25 cellular contexts compared by ENCODE assay signal in the genomic region with DNA sequence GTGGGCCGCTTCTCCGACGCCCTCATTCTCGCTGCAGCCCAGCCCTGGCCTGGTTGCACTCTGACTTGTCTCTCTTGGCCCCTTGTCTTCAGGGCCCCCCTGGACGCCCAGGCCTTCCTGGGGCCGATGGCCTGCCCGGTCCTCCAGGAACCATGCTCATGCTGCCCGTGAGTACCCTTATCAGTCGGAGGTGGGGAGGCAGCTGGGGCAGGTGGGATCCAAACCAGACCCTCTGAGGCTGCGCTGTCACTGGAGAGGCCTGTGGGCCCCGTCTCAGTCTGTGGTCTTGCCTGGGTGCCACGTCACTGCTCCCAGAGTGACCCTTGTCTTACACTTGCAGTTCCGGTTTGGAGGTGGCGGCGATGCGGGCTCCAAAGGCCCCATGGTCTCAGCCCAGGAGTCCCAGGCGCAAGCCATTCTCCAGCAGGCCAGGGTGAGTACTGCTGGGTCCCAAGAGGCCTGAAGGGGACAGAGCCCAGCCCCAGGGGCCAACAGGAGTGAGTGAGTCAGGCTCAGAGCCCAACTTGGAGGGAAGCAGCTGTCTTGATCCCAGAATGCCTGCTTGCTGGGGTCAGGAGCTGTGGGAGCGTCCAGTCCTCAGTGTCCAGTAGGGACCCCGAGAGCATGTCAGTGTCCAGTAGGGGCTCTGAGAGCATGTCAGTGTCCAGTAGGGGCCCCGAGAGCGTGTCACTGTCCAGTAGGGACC.
DNase-seq lines count a peak whose midpoint lies in the region; ATAC-seq and TF ChIP-seq lines count a peak whose summit lies in the region.
"Had no signal": no experiment of that assay in that cellular context is flagged by ENCODE, and none has a peak within 500 bp of the region (broad histone marks: within the 10 kb centered on the region; RNA-seq: fewer than 3 reads in every experiment).

No MANE protein-coding gene starts in this region.

- intact Hi-C loops in sigmoid colon (cut with DNase I): no loop called here

- H3K9me2 ChIP-seq in GM23248 (ENCODE audit: insufficient read depth): no peaks in the 10 kb centered on the region
- H3K9me2 ChIP-seq: SK-N-SH had no signal

- H3K4me3 Mint-ChIP-seq in chondrocyte (ENCODE audit: unreplicated experiment) (no peak overlapping the region), neural crest cell (no peak overlapping the region)
- H3K4me3 Mint-ChIP-seq: CD14-positive monocyte; CD8-positive, alpha-beta memory T cell had no signal

- H3K36me3 Mint-ChIP-seq in chondrocyte (ENCODE audit: low read depth) (peaks cover 48% of the 10 kb centered on the region), neural crest cell (ENCODE audit: low read depth) (peaks cover 9% of the 10 kb centered on the region)
- H3K36me3 Mint-ChIP-seq: CD14-positive monocyte; CD8-positive, alpha-beta memory T cell; IgD-negative memory B cell had no signal

- no peak overlapping the region for H3K4me3 ChIP-seq in GM23248
- no peak overlapping the region for H3K4me3 ChIP-seq in smooth muscle cell
- H3K4me3 ChIP-seq in sigmoid colon: no peak overlapping the region
- H3K4me3 ChIP-seq: A549, GM12878 had no signal

- TF ChIP-seq EP300 in sigmoid colon (IDR thresholded peaks at IDR 0.05): no peak

- H3K36me3 ChIP-seq in GM23248 (ENCODE audit: low read depth) (peaks cover 75% of the 10 kb centered on the region), smooth muscle cell (ENCODE audit: low read depth) (peaks cover 35% of the 10 kb centered on the region), sigmoid colon (peaks cover 38 to 92% (median 66%) of the 10 kb centered on the region in 4 donors)

- H3K9me3 Mint-ChIP-seq in chondrocyte (ENCODE audit: low read depth) (no peaks in the 10 kb centered on the region), neural crest cell (no peaks in the 10 kb centered on the region)
- H3K9me3 Mint-ChIP-seq: CD8-positive, alpha-beta memory T cell; IgD-negative memory B cell had no signal

- WGBS in GM23248 (ENCODE audit: low coverage in 1 of 2, low lambda C conversion rate in 2 of 2, missing lambda C conversion rate in 2 of 2), 2 experiments: 93 to 96% methylated on average over 18 to 21 of the region's 21 CpGs
- 92% methylated on average over 21 of the region's 21 CpGs for WGBS in smooth muscle cell (ENCODE audit: low lambda C conversion rate)
- WGBS in sigmoid colon, 2 donors: 90 to 92% methylated on average over 21 of the region's 21 CpGs

- DNase-seq in GM23248: no peak
- no peak for DNase-seq in chondrocyte (ENCODE audit: low spot score)
- DNase-seq in neural crest cell (ENCODE audit: low read depth, low spot score): no peak
- no peak for DNase-seq in smooth muscle cell (lab: John Stamatoyannopoulos, UW; ENCODE audit: unreplicated experiment)
- DNase-seq in sigmoid colon: no peak
- no peak for DNase-seq in GM13976 (ENCODE audit: low spot score)
- DNase-seq: CD8-positive, alpha-beta memory T cell; DMS 273 treated with DMSO at 0.1 percent for 48 hours; DMS79; EL; GDM1; H7; NCI-H1048; NCI-H1436; NCI-H187; NCI-H446; NCI-H524 treated with DMSO at 0.1 percent for 48 hours; NCI-H774; SK-N-SH; SW 1271 had no signal

- H2AFZ ChIP-seq in GM23248 (no peak overlapping the region), smooth muscle cell (ENCODE audit: low read depth) (no peak overlapping the region)

- H3K27ac Mint-ChIP-seq in chondrocyte (ENCODE audit: unreplicated experiment): peak overlapping the region; percentile 22
- H3K27ac Mint-ChIP-seq in neural crest cell (ENCODE audit: unreplicated experiment): peak overlapping the region; percentile 57
- H3K27ac Mint-ChIP-seq: CD14-positive monocyte; CD8-positive, alpha-beta memory T cell; IgD-negative memory B cell had no signal

- no peaks in the 10 kb centered on the region for H3K27me3 ChIP-seq in GM23248 (replicated peaks; ENCODE audit: insufficient read depth)
- no peaks in the 10 kb centered on the region for H3K27me3 ChIP-seq in smooth muscle cell (ENCODE audit: low read depth)
- H3K27me3 ChIP-seq in sigmoid colon: no peaks in the 10 kb centered on the region

- H3K79me2 ChIP-seq in GM23248 (ENCODE audit: insufficient read depth): peaks cover 53% of the 10 kb centered on the region
- peaks cover 50% of the 10 kb centered on the region for H3K79me2 ChIP-seq in smooth muscle cell (ENCODE audit: low read depth)

- TF ChIP-seq CTCF in chondrocyte (IDR thresholded peaks at IDR 0.05): no peak
- no peak for TF ChIP-seq CTCF in neural crest cell (conservative IDR thresholded peaks at IDR 0.05)
- TF ChIP-seq CTCF in smooth muscle cell (IDR thresholded peaks at IDR 0.05; ENCODE audit: borderline replicate concordance, insufficient read depth, poor library complexity, severe bottlenecking): no peak
- TF ChIP-seq CTCF in sigmoid colon (IDR thresholded peaks at IDR 0.05): no peak
- TF ChIP-seq CTCF in GM13976 (IDR thresholded peaks at IDR 0.05; ENCODE audit: borderline replicate concordance, control extremely low read depth, extremely low read depth, insufficient read depth, missing control alignments): no peak

- H3K4me1 Mint-ChIP-seq in chondrocyte (ENCODE audit: low read depth) (no peaks in the 10 kb centered on the region), neural crest cell (peaks cover 5% of the 10 kb centered on the region)
- H3K4me1 Mint-ChIP-seq: CD14-positive monocyte; CD8-positive, alpha-beta memory T cell; IgD-negative memory B cell had no signal

- H3K4me2 ChIP-seq in GM23248 (ENCODE audit: unreplicated experiment) (no peak overlapping the region), smooth muscle cell (no peak overlapping the region)
- H3K4me2 ChIP-seq: A549, SK-N-SH had no signal

- no peak for TF ChIP-seq POLR2A in sigmoid colon (IDR thresholded peaks at IDR 0.05)

- H3F3A ChIP-seq in GM23248 (ENCODE audit: insufficient read depth) (peaks cover 90% of the 10 kb centered on the region), smooth muscle cell (ENCODE audit: low read depth) (peaks cover 98% of the 10 kb centered on the region)

- in situ Hi-C loops in GM23248 (cut with MboI) (no loop called here), GM13976 (cut with MboI; ENCODE audit: low sequenced_read_pairs, unreplicated experiment) (no loop called here)

- no peaks in the 10 kb centered on the region for H3K27me3 Mint-ChIP-seq in chondrocyte (ENCODE audit: low read depth)
- H3K27me3 Mint-ChIP-seq in neural crest cell (ENCODE audit: low read depth): no peaks in the 10 kb centered on the region
- H3K27me3 Mint-ChIP-seq: IgD-negative memory B cell had no signal

- H3K9me3 ChIP-seq in GM23248 (ENCODE audit: low read depth) (no peaks in the 10 kb centered on the region), smooth muscle cell (replicated peaks; ENCODE audit: low read depth) (no peaks in the 10 kb centered on the region), sigmoid colon (no peaks in the 10 kb centered on the region)
- H3K9me3 ChIP-seq: A549, SK-N-SH had no signal

- H3K27ac ChIP-seq in GM23248: 0 out of 2 replicates have a peak overlapping the region, but pooled peaks have one; percentile 15
- peak overlapping the region; percentile 74 for H3K27ac ChIP-seq in smooth muscle cell (ENCODE audit: low read depth)
- no peak overlapping the region for H3K27ac ChIP-seq in sigmoid colon
- H3K27ac ChIP-seq: A549 had no signal

- H3K9ac ChIP-seq in GM23248: no peak overlapping the region
- H3K9ac ChIP-seq in smooth muscle cell (ENCODE audit: low read depth): no peak overlapping the region
- H3K9ac ChIP-seq: SK-N-SH had no signal

- no peaks in the 10 kb centered on the region; the same call in 1 of the 2 replicates for H4K20me1 ChIP-seq in GM23248 (ENCODE audit: insufficient read depth)
- peaks cover 100% of the 10 kb centered on the region for H4K20me1 ChIP-seq in smooth muscle cell (ENCODE audit: low read depth)

- H3K4me1 ChIP-seq in GM23248 (ENCODE audit: insufficient read depth): no peaks in the 10 kb centered on the region
- H3K4me1 ChIP-seq in smooth muscle cell (ENCODE audit: low read depth): no peaks in the 10 kb centered on the region
- H3K4me1 ChIP-seq in sigmoid colon: no peaks in the 10 kb centered on the region
- H3K4me1 ChIP-seq: A549 had no signal

- ATAC-seq in HG03135 (IDR thresholded peaks at IDR 0.05; ENCODE audit: unreplicated experiment): no peak
- ATAC-seq: A549, GM12878 had no signal

Comparison
In these comparisons a context has a peak if more than half of its experiments do, and no peak if none do; other contexts are left out.
1. H3K27ac ChIP-seq: peak in GM23248 (single experiment) and smooth muscle cell (single experiment); none in sigmoid colon (0 of 4).